ENCODE assay signal across 16 cellular contexts in the genomic region with DNA sequence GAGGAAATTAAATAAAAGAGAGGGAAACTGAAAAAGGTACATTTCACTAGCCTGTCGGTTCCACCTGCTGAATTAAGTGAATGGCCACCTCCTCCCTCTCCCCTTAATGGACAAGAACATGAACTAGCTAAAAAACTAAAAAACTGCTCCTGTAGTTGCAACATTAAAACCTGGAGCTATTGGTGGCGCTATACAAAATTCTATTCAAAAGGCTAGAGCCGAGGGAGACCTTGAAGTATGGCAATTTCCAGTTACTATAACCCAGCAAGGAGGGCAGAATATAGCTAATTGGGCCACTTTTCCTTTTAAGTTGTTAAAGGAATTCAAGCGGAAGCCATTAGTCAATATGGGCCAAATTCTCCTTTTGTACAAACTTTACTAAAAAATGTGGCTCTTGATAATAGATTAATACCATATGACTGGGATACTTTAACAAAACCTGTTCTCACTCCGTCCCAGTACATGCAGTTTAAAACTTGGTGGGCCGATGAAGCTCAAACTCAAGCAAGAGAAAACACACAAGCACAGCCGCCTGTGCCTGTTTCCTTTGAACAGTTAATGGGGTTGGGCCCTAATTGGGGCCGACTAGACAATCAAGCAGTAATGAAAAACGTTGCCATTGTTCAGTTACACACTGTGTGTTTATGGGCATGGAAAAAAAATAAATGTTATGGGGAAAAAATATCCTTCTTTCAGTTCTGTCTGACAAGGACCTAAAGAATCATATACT. TPM values are rescaled to one million over a fixed set of nuclear protein-coding genes. Genes with fewer than 3 reads are reported as not detected.
A peak's percentile ranks its signal among the peaks of the same experiment; 100 is the strongest.
DNase-seq lines count a peak whose midpoint lies in the region; ATAC-seq and TF ChIP-seq lines count a peak whose summit lies in the region.
"Had no signal": no experiment of that assay in that cellular context is flagged by ENCODE, and none has a peak within 500 bp of the region (broad histone marks: within the 10 kb centered on the region; RNA-seq: fewer than 3 reads in every experiment).

No MANE protein-coding gene starts in this region.

- H3K4me1 ChIP-seq in psoas muscle: peaks cover 10% of the 10 kb centered on the region
- H3K4me1 ChIP-seq: uterus had no signal

- no peaks in the 10 kb centered on the region for H3K27me3 ChIP-seq in psoas muscle (ENCODE audit: insufficient read depth in 3 of 3, low read length in 2 of 3)
- H3K27me3 ChIP-seq: gastroesophageal sphincter, uterus had no signal

- TF ChIP-seq CTCF in CD14-positive monocyte (IDR thresholded peaks at IDR 0.05): no peak
- TF ChIP-seq CTCF in neural crest cell (conservative IDR thresholded peaks at IDR 0.05): peak; percentile 23
- TF ChIP-seq CTCF in psoas muscle (IDR thresholded peaks at IDR 0.05): no peak

- H3K27me3 Mint-ChIP-seq in CD14-positive monocyte (ENCODE audit: low read depth in 3 of 3): peaks cover 29 to 37% (median 33%) of the 10 kb centered on the region in 3 donors
- peaks cover 4% of the 10 kb centered on the region for H3K27me3 Mint-ChIP-seq in neural crest cell (ENCODE audit: low read depth)

- H3K36me3 ChIP-seq in psoas muscle (ENCODE audit: insufficient read depth in 1 of 2, low read depth in 1 of 2): no peaks in the 10 kb centered on the region
- H3K36me3 ChIP-seq: gastroesophageal sphincter, uterus had no signal

- no peak overlapping the region for H3K27ac Mint-ChIP-seq in CD14-positive monocyte
- H3K27ac Mint-ChIP-seq in neural crest cell (ENCODE audit: unreplicated experiment): no peak overlapping the region
- H3K27ac Mint-ChIP-seq: effector memory CD8-positive, alpha-beta T cell; stimulated activated naive B cell treated with anti-CD40 and anti-IgM and Interleukin-4, amounts not matched to agents 10 μg/mL and 1 μg/mL and 100 μg/mL, for 72 hours had no signal

- no peaks in the 10 kb centered on the region for H3K4me1 Mint-ChIP-seq in CD14-positive monocyte
- H3K4me1 Mint-ChIP-seq in neural crest cell: peaks cover 11% of the 10 kb centered on the region

- no peak for ATAC-seq in HG03280 (IDR thresholded peaks at IDR 0.05; ENCODE audit: unreplicated experiment)
- ATAC-seq in psoas muscle: no peak
- ATAC-seq in GM19035 (IDR thresholded peaks at IDR 0.05; ENCODE audit: unreplicated experiment): no peak
- ATAC-seq: effector memory CD8-positive, alpha-beta T cell; gastroesophageal sphincter; stimulated activated naive B cell treated with anti-CD40 and anti-IgM and Interleukin-4, amounts not matched to agents 10 μg/mL and 1 μg/mL and 100 μg/mL, for 72 hours had no signal

- H3K9me3 Mint-ChIP-seq in CD14-positive monocyte (peaks cover 4 to 28% (median 14%) of the 10 kb centered on the region in 7 donors), neural crest cell (peaks cover 8% of the 10 kb centered on the region)

- H3K4me3 ChIP-seq in psoas muscle: no peak overlapping the region
- H3K4me3 ChIP-seq: BLaER1 treated with 17β-estradiol and CSF1 and Interleukin-3, amounts not matched to agents 10 nM and 100 nM; gastroesophageal sphincter; smooth muscle cell; uterus had no signal

- peaks cover 0 to 4% of the 10 kb centered on the region in 2 donors for H3K36me3 Mint-ChIP-seq in CD14-positive monocyte
- peaks cover 17% of the 10 kb centered on the region for H3K36me3 Mint-ChIP-seq in neural crest cell (ENCODE audit: low read depth)

- 72 to 77% (median 72%) methylated on average over 9 of the region's 9 CpGs for WGBS in psoas muscle, 3 donors

- intact Hi-C loops in CD14-positive monocyte (cut with micrococcal nuclease) (no loop called here), psoas muscle (cut with DNase I) (loop anchor here (5.0 to 10.0 kb wide), 2 partner anchors 377 to 380 kb away; no protein-coding TSS in a partner anchor)

- H3K4me3 Mint-ChIP-seq in CD14-positive monocyte (no peak overlapping the region), neural crest cell (no peak overlapping the region)
- H3K4me3 Mint-ChIP-seq: effector memory CD8-positive, alpha-beta T cell; stimulated activated naive B cell treated with anti-CD40 and anti-IgM and Interleukin-4, amounts not matched to agents 10 μg/mL and 1 μg/mL and 100 μg/mL, for 72 hours had no signal

- H3K27ac ChIP-seq in cingulate gyrus (ENCODE audit: low read depth, low read length) (peak overlapping the region; percentile 47), psoas muscle (no peak overlapping the region)
- H3K27ac ChIP-seq: BLaER1 treated with 17β-estradiol and CSF1 and Interleukin-3, amounts not matched to agents 10 nM and 100 nM; gastroesophageal sphincter had no signal

- H3K9me3 ChIP-seq in psoas muscle: no peaks in the 10 kb centered on the region
- H3K9me3 ChIP-seq: gastroesophageal sphincter, uterus had no signal

- peak; percentile 7 for DNase-seq in CD14-positive monocyte (ENCODE audit: low spot score)
- peak; percentile 13 to 35 for DNase-seq in Kasumi-1 (lab: John Stamatoyannopoulos, UW)
- no peak for DNase-seq in neural crest cell (ENCODE audit: low read depth, low spot score)
- DNase-seq in COLO829 (ENCODE audit: low spot score): no peak
- DNase-seq in psoas muscle: no peak
- DNase-seq: effector memory CD8-positive, alpha-beta T cell; NCI-H1694 treated with DMSO at 0.1 percent for 48 hours; NCI-H446 treated with DMSO at 0.1 percent for 48 hours; stimulated activated naive B cell treated with anti-CD40 and anti-IgM and Interleukin-4, amounts not matched to agents 10 μg/mL and 1 μg/mL and 100 μg/mL, for 72 hours; uterus had no signal

RNA-seq across cellular contexts. Expression of gene CHST3, which starts 6.5 kb away (rescaled TPM):
- polyA plus RNA-seq in CD14-positive monocyte (not detected), psoas muscle (10 to 100 TPM in 1 of 3 donors, 1 to 10 TPM in 2; 3.3 to 12.1 (median 8.2) TPM)
- total RNA-seq in neural crest cell (24.5 and 25.8 TPM in 2 replicates), psoas muscle (10 to 100 TPM; 10.6 to 44.0 (median 16.6) TPM)

Comparison
In these comparisons a context has a peak if more than half of its experiments do, and no peak if none do; other contexts are left out.
1. DNase-seq: peak in CD14-positive monocyte (single experiment) and Kasumi-1 (2 of 2); none in neural crest cell (single experiment), COLO829 (single experiment) and psoas muscle (0 of 2).
2. intact Hi-C loops: an anchor here in psoas muscle (5.0 to 10.0 kb wide); none called in CD14-positive monocyte.